In the genomic region with DNA sequence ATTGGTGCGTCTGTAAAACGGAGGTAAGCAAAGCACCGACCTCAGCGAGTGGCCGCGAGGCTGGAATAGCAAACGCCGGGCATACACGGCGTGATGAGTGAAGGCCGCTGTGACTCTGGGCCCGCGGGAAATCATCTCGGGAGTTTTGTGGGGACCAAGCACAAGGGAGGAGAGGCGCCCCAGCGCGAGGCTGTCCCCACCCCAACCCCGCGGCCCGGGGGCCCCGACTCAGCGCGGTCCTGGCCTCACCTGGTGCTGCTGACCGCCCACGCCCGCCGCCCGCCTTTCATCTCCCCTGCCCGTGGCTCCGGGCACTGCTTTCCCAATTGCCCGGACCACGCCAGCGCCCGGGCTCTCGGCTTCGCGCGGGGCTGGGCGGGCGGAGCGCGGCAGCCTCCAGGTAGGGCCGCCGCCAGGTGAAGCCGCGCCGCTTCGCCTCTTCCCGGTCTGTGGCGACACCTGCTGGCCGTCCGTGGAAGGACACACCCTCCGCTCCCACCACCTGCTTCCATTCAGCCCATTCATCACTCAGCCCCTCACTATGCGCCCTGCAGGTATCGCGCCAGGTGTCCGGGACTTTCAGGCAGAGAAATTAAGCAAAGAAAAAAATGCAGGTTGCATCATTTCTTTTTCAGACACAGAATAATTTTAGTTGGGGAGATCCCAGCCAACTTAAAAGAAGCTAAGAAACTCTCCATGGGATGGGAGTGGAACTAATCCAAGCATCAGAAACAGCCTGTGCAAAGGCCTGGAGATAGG, we compare ENCODE assay signal across 8 cellular contexts.
DNase-seq lines count a peak whose midpoint lies in the region; ATAC-seq and TF ChIP-seq lines count a peak whose summit lies in the region.

No MANE protein-coding gene starts in this region.

- no peaks in the 10 kb centered on the region for H3F3A ChIP-seq in OCI-LY1 (ENCODE audit: insufficient read depth, low read length)

- intact Hi-C loops in activated T-helper 2 cell treated with anti-CD3 and anti-CD28 coated beads, Interferon-gamma antibody, Interleukin-2, Interleukin-4, amounts not matched to agents 10 μg/mL and 5 μg/mL and 100 μg/mL, durations not matched to agents 14 hours and 24 hours and 36 hours (cut with micrococcal nuclease): no loop called here

- TF ChIP-seq CTCF in GM12874 (IDR thresholded peaks at IDR 0.05; ENCODE audit: insufficient read depth, low read depth, low read length) (peak; percentile 94), OCI-LY1 (IDR thresholded peaks at IDR 0.05; ENCODE audit: low read length) (peak; percentile 79), osteocyte (IDR thresholded peaks at IDR 0.05) (peak; percentile 98), tibial nerve (IDR thresholded peaks at IDR 0.05) (peak; percentile 85 to 97 (median 94))

- TF ChIP-seq POLR2A in tibial nerve (IDR thresholded peaks at IDR 0.05): no peak

- H3K9me2 ChIP-seq in OCI-LY1 (ENCODE audit: low read depth, low read length): no peaks in the 10 kb centered on the region

- H3K4me1 Mint-ChIP-seq in activated T-helper 2 cell treated with anti-CD3 and anti-CD28 coated beads, Interferon-gamma antibody, Interleukin-2, Interleukin-4, amounts not matched to agents 10 μg/mL and 5 μg/mL and 100 μg/mL, durations not matched to agents 14 hours and 24 hours and 36 hours (ENCODE audit: low read depth): no peaks in the 10 kb centered on the region
- peaks cover 1% of the 10 kb centered on the region for H3K4me1 Mint-ChIP-seq in osteocyte (ENCODE audit: unreplicated experiment)

- peak; percentile 58 for DNase-seq in activated T-helper 2 cell treated with anti-CD3 and anti-CD28 coated beads, Interferon-gamma antibody, Interleukin-2, Interleukin-4, amounts not matched to agents 10 μg/mL and 5 μg/mL and 100 μg/mL, durations not matched to agents 14 hours and 24 hours and 36 hours (ENCODE audit: low spot score)
- peak; percentile 26 for DNase-seq in glomerular visceral epithelial cell (ENCODE audit: extremely low spot score)
- peak; percentile 88 for DNase-seq in osteocyte (ENCODE audit: extremely low spot score, unreplicated experiment)
- peak; percentile 19 to 55 for DNase-seq in tibial nerve (ENCODE audit: low spot score in 2 of 2)
- no peak for DNase-seq in SKM-1 (lab: John Stamatoyannopoulos, UW; ENCODE audit: unreplicated experiment)

- H3K9ac ChIP-seq in OCI-LY1 (ENCODE audit: low read length): no peak overlapping the region

- no peaks in the 10 kb centered on the region for H3K79me2 ChIP-seq in OCI-LY1 (ENCODE audit: insufficient read depth, low read length)

- H3K9me3 ChIP-seq in OCI-LY1 (ENCODE audit: low read length) (no peaks in the 10 kb centered on the region), tibial nerve (peaks cover 0 to 8% (median 0%) of the 10 kb centered on the region in 4 donors)

- peak; percentile 68 for ATAC-seq in HG03196 (IDR thresholded peaks at IDR 0.05; ENCODE audit: unreplicated experiment)

- no peak overlapping the region for H3K27ac ChIP-seq in OCI-LY1 (ENCODE audit: low read depth, low read length, poor library complexity, severe bottlenecking)
- H3K27ac ChIP-seq in tibial nerve: no peak overlapping the region

- H3K36me3 ChIP-seq in OCI-LY1 (ENCODE audit: insufficient read depth, low read length) (no peaks in the 10 kb centered on the region), tibial nerve (no peaks in the 10 kb centered on the region)

- no peak overlapping the region for H3K4me3 ChIP-seq in OCI-LY1 (ENCODE audit: low read depth, low read length, poor library complexity, severe bottlenecking)
- H3K4me3 ChIP-seq in tibial nerve: peak overlapping the region in 1 of 4 donors; percentile 22

- H3K27me3 ChIP-seq in OCI-LY1 (ENCODE audit: insufficient read depth, low read length) (no peaks in the 10 kb centered on the region), tibial nerve (peaks cover 2 to 35% of the 10 kb centered on the region in 2 donors)

- 7 to 11% methylated on average over 36 to 55 of the region's 57 CpGs for WGBS in tibial nerve, 2 donors

- TF ChIP-seq EP300 in tibial nerve (IDR thresholded peaks at IDR 0.05): no peak

- H3K4me2 ChIP-seq in OCI-LY1 (ENCODE audit: low read length): no peak overlapping the region

- no peak overlapping the region for H2AFZ ChIP-seq in OCI-LY1 (ENCODE audit: low read length)

- H3K4me3 Mint-ChIP-seq in activated T-helper 2 cell treated with anti-CD3 and anti-CD28 coated beads, Interferon-gamma antibody, Interleukin-2, Interleukin-4, amounts not matched to agents 10 μg/mL and 5 μg/mL and 100 μg/mL, durations not matched to agents 14 hours and 24 hours and 36 hours (ENCODE audit: low read depth): no peak overlapping the region
- H3K4me3 Mint-ChIP-seq in osteocyte (ENCODE audit: unreplicated experiment): no peak overlapping the region

- H3K27me3 Mint-ChIP-seq in activated T-helper 2 cell treated with anti-CD3 and anti-CD28 coated beads, Interferon-gamma antibody, Interleukin-2, Interleukin-4, amounts not matched to agents 10 μg/mL and 5 μg/mL and 100 μg/mL, durations not matched to agents 14 hours and 24 hours and 36 hours (ENCODE audit: low read depth): peaks cover 28% of the 10 kb centered on the region
- H3K27me3 Mint-ChIP-seq in osteocyte (ENCODE audit: unreplicated experiment): peaks cover 65% of the 10 kb centered on the region

- no peaks in the 10 kb centered on the region for H3K9me3 Mint-ChIP-seq in activated T-helper 2 cell treated with anti-CD3 and anti-CD28 coated beads, Interferon-gamma antibody, Interleukin-2, Interleukin-4, amounts not matched to agents 10 μg/mL and 5 μg/mL and 100 μg/mL, durations not matched to agents 14 hours and 24 hours and 36 hours
- peaks cover 5% of the 10 kb centered on the region for H3K9me3 Mint-ChIP-seq in osteocyte (ENCODE audit: unreplicated experiment)

- no peaks in the 10 kb centered on the region for H4K20me1 ChIP-seq in OCI-LY1 (ENCODE audit: insufficient read depth, low read length)

- no peak overlapping the region for H3K27ac Mint-ChIP-seq in activated T-helper 2 cell treated with anti-CD3 and anti-CD28 coated beads, Interferon-gamma antibody, Interleukin-2, Interleukin-4, amounts not matched to agents 10 μg/mL and 5 μg/mL and 100 μg/mL, durations not matched to agents 14 hours and 24 hours and 36 hours
- H3K27ac Mint-ChIP-seq in osteocyte (ENCODE audit: unreplicated experiment): no peak overlapping the region

- H3K36me3 Mint-ChIP-seq in activated T-helper 2 cell treated with anti-CD3 and anti-CD28 coated beads, Interferon-gamma antibody, Interleukin-2, Interleukin-4, amounts not matched to agents 10 μg/mL and 5 μg/mL and 100 μg/mL, durations not matched to agents 14 hours and 24 hours and 36 hours (ENCODE audit: low read depth): no peaks in the 10 kb centered on the region
- H3K36me3 Mint-ChIP-seq in osteocyte (ENCODE audit: unreplicated experiment): no peaks in the 10 kb centered on the region

- no peaks in the 10 kb centered on the region for H3K4me1 ChIP-seq in OCI-LY1 (ENCODE audit: insufficient read depth, low read length, severe bottlenecking)
- H3K4me1 ChIP-seq in tibial nerve: peaks cover 0 to 5% (median 2%) of the 10 kb centered on the region in 4 donors
